Comparison of ENCODE assay signal across 23 cellular contexts in genomic region chr5:173736374-173736773, GRCh38.
DNase-seq lines count a peak whose midpoint lies in the region; ATAC-seq and TF ChIP-seq lines count a peak whose summit lies in the region.
"Had no signal": no experiment of that assay in that cellular context is flagged by ENCODE, and none has a peak within 500 bp of the region (broad histone marks: within the 10 kb centered on the region; RNA-seq: fewer than 3 reads in every experiment).

No MANE protein-coding gene starts in this region.

- no TSS peak for BruUV-seq in OCI-LY7 (replicated peaks; lab: Mats Ljungman, UMichigan)

- POLR2A ChIA-PET in OCI-LY7 (lab: Charles Lee): interaction anchor here (0.7 to 6.7 kb wide), 13 partner anchors 8 to 244 kb away, joined by 3 to 107 read pairs (median 5); no protein-coding TSS in a partner anchor
- POLR2A ChIA-PET in activated CD8-positive, alpha-beta T cell treated with anti-CD3 and anti-CD28 coated beads, Interleukin-2, amount 10 ng/mL, durations not matched to agents 7 days and 5 days (lab: Charles Lee): no interaction called here

- H3K4me2 ChIP-seq in OCI-LY7 (ENCODE audit: low read length): peak overlapping the region; percentile 77
- no peak overlapping the region for H3K4me2 ChIP-seq in hepatocyte

- no peaks in the 10 kb centered on the region for H3K9me2 ChIP-seq in OCI-LY7 (ENCODE audit: insufficient read depth, low read length)
- H3K9me2 ChIP-seq in hepatocyte (replicated peaks; ENCODE audit: insufficient read depth): no peaks in the 10 kb centered on the region

- H3K27ac ChIP-seq in OCI-LY7 (ENCODE audit: low read depth, low read length, poor library complexity, severe bottlenecking) (peak overlapping the region; percentile 98), hepatocyte (peak overlapping the region; percentile 91)
- H3K27ac ChIP-seq: coronary artery, pancreas, sigmoid colon, SJSA1, uterus had no signal

- H3K4me1 ChIP-seq in OCI-LY7 (ENCODE audit: insufficient read depth, low read length, poor library complexity, severe bottlenecking) (peaks cover 95% of the 10 kb centered on the region), hepatocyte (ENCODE audit: insufficient read depth) (peaks cover 11% of the 10 kb centered on the region)
- H3K4me1 ChIP-seq: pancreas, sigmoid colon, SJSA1, uterus had no signal

- peak overlapping the region; percentile 45 for H3K4me3 ChIP-seq in OCI-LY7 (ENCODE audit: low read depth, low read length, poor library complexity, severe bottlenecking)
- no peak overlapping the region for H3K4me3 ChIP-seq in hepatocyte
- H3K4me3 ChIP-seq in MG63: no peak overlapping the region
- H3K4me3 ChIP-seq: coronary artery, pancreas, sigmoid colon, SJSA1, uterus had no signal

- no peak overlapping the region for H3K4me3 Mint-ChIP-seq in stimulated activated memory B cell treated with anti-CD40 and anti-IgM and Interleukin-4, amounts not matched to agents 10 μg/mL and 1 μg/mL and 100 μg/mL, for 72 hours
- H3K4me3 Mint-ChIP-seq in activated CD8-positive, alpha-beta T cell treated with anti-CD3 and anti-CD28 coated beads, Interleukin-2, amount 10 ng/mL, durations not matched to agents 7 days and 5 days: no peak overlapping the region
- H3K4me3 Mint-ChIP-seq: activated CD4-positive, alpha-beta memory T cell treated with anti-CD3 and anti-CD28 coated beads for 36 hours; CD8-positive, alpha-beta memory T cell; endodermal cell; HFFc6; nephron progenitor cell had no signal

- H3K9me3 Mint-ChIP-seq in stimulated activated memory B cell treated with anti-CD40 and anti-IgM and Interleukin-4, amounts not matched to agents 10 μg/mL and 1 μg/mL and 100 μg/mL, for 72 hours: no peaks in the 10 kb centered on the region
- no peaks in the 10 kb centered on the region for H3K9me3 Mint-ChIP-seq in activated CD8-positive, alpha-beta T cell treated with anti-CD3 and anti-CD28 coated beads, Interleukin-2, amount 10 ng/mL, durations not matched to agents 7 days and 5 days (ENCODE audit: insufficient read depth)
- H3K9me3 Mint-ChIP-seq: activated CD4-positive, alpha-beta memory T cell treated with anti-CD3 and anti-CD28 coated beads for 36 hours; CD8-positive, alpha-beta memory T cell; endodermal cell; HFFc6; nephron progenitor cell had no signal

- H3K79me2 ChIP-seq in OCI-LY7 (ENCODE audit: insufficient read depth, low read depth, low read length) (no peaks in the 10 kb centered on the region), hepatocyte (no peaks in the 10 kb centered on the region)

- peak overlapping the region; percentile 62 for H3K27ac Mint-ChIP-seq in stimulated activated memory B cell treated with anti-CD40 and anti-IgM and Interleukin-4, amounts not matched to agents 10 μg/mL and 1 μg/mL and 100 μg/mL, for 72 hours
- no peak overlapping the region for H3K27ac Mint-ChIP-seq in activated CD8-positive, alpha-beta T cell treated with anti-CD3 and anti-CD28 coated beads, Interleukin-2, amount 10 ng/mL, durations not matched to agents 7 days and 5 days
- H3K27ac Mint-ChIP-seq: activated CD4-positive, alpha-beta memory T cell treated with anti-CD3 and anti-CD28 coated beads for 36 hours; CD8-positive, alpha-beta memory T cell; endodermal cell; HFFc6; nephron progenitor cell had no signal

- peaks cover 55% of the 10 kb centered on the region for H3K4me1 Mint-ChIP-seq in stimulated activated memory B cell treated with anti-CD40 and anti-IgM and Interleukin-4, amounts not matched to agents 10 μg/mL and 1 μg/mL and 100 μg/mL, for 72 hours
- H3K4me1 Mint-ChIP-seq in activated CD8-positive, alpha-beta T cell treated with anti-CD3 and anti-CD28 coated beads, Interleukin-2, amount 10 ng/mL, durations not matched to agents 7 days and 5 days (ENCODE audit: low read depth): no peaks in the 10 kb centered on the region
- H3K4me1 Mint-ChIP-seq: CD8-positive, alpha-beta memory T cell had no signal

- no peaks in the 10 kb centered on the region for H3K27me3 ChIP-seq in hepatocyte
- H3K27me3 ChIP-seq in MG63: no peaks in the 10 kb centered on the region
- H3K27me3 ChIP-seq: pancreas, SJSA1, uterus had no signal

- DNase-seq in DMS53 (lab: John Stamatoyannopoulos, UW) (peak; percentile 62), OCI-LY7 (ENCODE audit: low spot score) (no peak), hepatocyte (ENCODE audit: low spot score) (peak; percentile 71), MG63 (no peak), KG1 (lab: John Stamatoyannopoulos, UW) (no peak)
- DNase-seq in activated CD8-positive, alpha-beta T cell treated with anti-CD3 and anti-CD28 coated beads, Interleukin-2, amount 10 ng/mL, durations not matched to agents 7 days and 5 days: no peak
- DNase-seq in stimulated activated CD4-positive, alpha-beta T cell treated with anti-CD3 and anti-CD28 coated beads, Interleukin-4, amount 100 ng/mL, for 24 hours: no peak
- DNase-seq: activated CD4-positive, alpha-beta memory T cell treated with anti-CD3 and anti-CD28 coated beads for 36 hours; activated effector memory CD4-positive, alpha-beta T cell treated with Interleukin-2 at 50 U/mL for 16 hours; CD8-positive, alpha-beta memory T cell; endodermal cell; HFFc6; NCI-H1105; NCI-H2081; NCI-H446 treated with DMSO at 0.1 percent for 48 hours; pancreas; sigmoid colon; substantia nigra; uterus had no signal

- H3K36me3 Mint-ChIP-seq in stimulated activated memory B cell treated with anti-CD40 and anti-IgM and Interleukin-4, amounts not matched to agents 10 μg/mL and 1 μg/mL and 100 μg/mL, for 72 hours: no peaks in the 10 kb centered on the region
- H3K36me3 Mint-ChIP-seq in activated CD8-positive, alpha-beta T cell treated with anti-CD3 and anti-CD28 coated beads, Interleukin-2, amount 10 ng/mL, durations not matched to agents 7 days and 5 days (ENCODE audit: low read depth): no peaks in the 10 kb centered on the region
- H3K36me3 Mint-ChIP-seq: activated CD4-positive, alpha-beta memory T cell treated with anti-CD3 and anti-CD28 coated beads for 36 hours; CD8-positive, alpha-beta memory T cell had no signal

- intact Hi-C loops in OCI-LY7 (cut with micrococcal nuclease; ENCODE audit: unreplicated experiment): no loop called here

- H3K9me3 ChIP-seq in OCI-LY7 (ENCODE audit: low read length): no peaks in the 10 kb centered on the region
- H3K9me3 ChIP-seq in hepatocyte (ENCODE audit: low read depth): no peaks in the 10 kb centered on the region
- H3K9me3 ChIP-seq in MG63: no peaks in the 10 kb centered on the region
- H3K9me3 ChIP-seq: pancreas, sigmoid colon, SJSA1, uterus had no signal

- H2AFZ ChIP-seq in OCI-LY7 (ENCODE audit: low read length) (no peak overlapping the region), hepatocyte (no peak overlapping the region)

- TF ChIP-seq CTCF in OCI-LY7 (conservative IDR thresholded peaks at IDR 0.05; ENCODE audit: low read length) (no peak), hepatocyte (IDR thresholded peaks at IDR 0.05; ENCODE audit: poor library complexity) (no peak)

- CTCF ChIA-PET in OCI-LY7 (lab: Charles Lee; ENCODE audit: unreplicated experiment): interaction anchor here (1.1 to 1.3 kb wide), 2 partner anchors 30 to 51 kb away, joined by 3 read pairs; no protein-coding TSS in a partner anchor
- CTCF ChIA-PET in activated CD8-positive, alpha-beta T cell treated with anti-CD3 and anti-CD28 coated beads, Interleukin-2, amount 10 ng/mL, durations not matched to agents 7 days and 5 days (lab: Charles Lee): no interaction called here

- no peaks in the 10 kb centered on the region for H3K27me3 Mint-ChIP-seq in stimulated activated memory B cell treated with anti-CD40 and anti-IgM and Interleukin-4, amounts not matched to agents 10 μg/mL and 1 μg/mL and 100 μg/mL, for 72 hours
- no peaks in the 10 kb centered on the region for H3K27me3 Mint-ChIP-seq in activated CD8-positive, alpha-beta T cell treated with anti-CD3 and anti-CD28 coated beads, Interleukin-2, amount 10 ng/mL, durations not matched to agents 7 days and 5 days (ENCODE audit: low read depth)
- H3K27me3 Mint-ChIP-seq: activated CD4-positive, alpha-beta memory T cell treated with anti-CD3 and anti-CD28 coated beads for 36 hours had no signal

- H3K36me3 ChIP-seq in OCI-LY7 (ENCODE audit: insufficient read depth, low read length) (no peaks in the 10 kb centered on the region; the same call in 1 of the 2 replicates), hepatocyte (replicated peaks; ENCODE audit: insufficient read depth, low read depth) (no peaks in the 10 kb centered on the region), MG63 (no peaks in the 10 kb centered on the region)
- H3K36me3 ChIP-seq: pancreas, sigmoid colon, SJSA1, uterus had no signal

- no peak for ATAC-seq in stimulated activated memory B cell treated with anti-CD40 and anti-IgM and Interleukin-4, amounts not matched to agents 10 μg/mL and 1 μg/mL and 100 μg/mL, for 72 hours
- ATAC-seq in activated CD8-positive, alpha-beta T cell treated with anti-CD3 and anti-CD28 coated beads, Interleukin-2, amount 10 ng/mL, durations not matched to agents 7 days and 5 days: no peak

- 39% methylated on average over 4 of the region's 4 CpGs for WGBS in hepatocyte (ENCODE audit: low lambda C conversion rate, missing lambda C conversion rate)

- H4K20me1 ChIP-seq in OCI-LY7 (ENCODE audit: insufficient read depth, low read length): no peaks in the 10 kb centered on the region
- no peaks in the 10 kb centered on the region for H4K20me1 ChIP-seq in hepatocyte (ENCODE audit: insufficient read depth, poor library complexity, severe bottlenecking)

Comparison
In these comparisons a context has a peak if more than half of its experiments do, and no peak if none do; other contexts are left out.
1. DNase-seq: peak in DMS53 (single experiment) and hepatocyte (single experiment); none in OCI-LY7 (single experiment), MG63 (single experiment), activated CD8-positive, alpha-beta T cell treated with anti-CD3 and anti-CD28 coated beads, Interleukin-2, amount 10 ng/mL, durations not matched to agents 7 days and 5 days (single experiment), KG1 (single experiment) and stimulated activated CD4-positive, alpha-beta T cell treated with anti-CD3 and anti-CD28 coated beads, Interleukin-4, amount 100 ng/mL, for 24 hours (single experiment).